2 cellular contexts compared by ENCODE assay signal in genomic region chr16:70597135-70597534, GRCh38.
TF ChIP-seq lines count a peak whose summit lies in the region.

No MANE protein-coding gene starts in this region.

TF ChIP-seq in HepG2, 621 proteins besides CTCF, POLR2A, EP300 and RAD21:
- TF ChIP-seq KLF13 (CRISPR knock-in tag; IDR thresholded peaks at IDR 0.05) (no peak), ZNF121 (CRISPR knock-in tag; IDR thresholded peaks at IDR 0.05) (peak; percentile 37; the same call in 1 of the 2 replicates)
TF ChIP-seq in HepG2: peak in this region for 1.

TF ChIP-seq in GM12891, 5 proteins besides CTCF, POLR2A, EP300 and RAD21:
- TF ChIP-seq POLR2AphosphoS5 (IDR thresholded peaks at IDR 0.05; ENCODE audit: low read depth, low read length) (no peak), POU2F2 (IDR thresholded peaks at IDR 0.05; ENCODE audit: low read depth, low read length) (no peak), PAX5 (IDR thresholded peaks at IDR 0.05; ENCODE audit: insufficient read depth, low read length, severe bottlenecking) (no peak), TAF1 (IDR thresholded peaks at IDR 0.05; ENCODE audit: low read depth, low read length) (no peak), SPI1 (IDR thresholded peaks at IDR 0.05; ENCODE audit: low read depth, low read length) (no peak)
